24 cellular contexts compared by ENCODE assay signal in the genomic region with DNA sequence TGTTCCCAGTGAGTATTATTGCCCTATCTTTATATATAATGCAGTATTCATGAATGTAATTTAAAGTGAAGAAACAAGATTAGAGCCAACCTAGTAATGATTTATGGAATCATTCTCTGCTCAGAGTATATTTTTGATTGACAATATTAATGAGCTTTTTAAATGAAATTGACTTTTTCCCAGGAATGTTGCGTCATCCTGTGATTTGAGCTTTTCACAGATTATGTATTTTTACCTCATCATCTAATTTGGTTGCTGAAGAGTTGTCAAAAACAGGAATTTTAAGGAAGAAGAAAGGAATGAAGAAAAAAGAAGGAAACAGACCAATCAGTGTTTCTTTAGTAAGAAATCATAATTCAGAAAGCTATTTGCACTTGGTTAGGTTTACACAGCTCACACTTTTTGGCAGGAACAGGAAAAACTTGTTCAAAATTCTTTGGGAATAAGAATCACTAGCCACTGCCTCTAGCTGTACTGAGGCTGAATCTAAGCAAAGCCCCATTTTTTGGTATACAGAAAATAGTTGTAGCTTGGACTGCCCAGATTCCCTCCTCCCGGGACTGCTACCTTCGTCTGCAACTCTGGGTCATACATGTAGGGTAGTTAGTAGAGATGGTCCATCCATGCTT.
"Had no signal": no experiment of that assay in that cellular context is flagged by ENCODE, and none has a peak within 500 bp of the region (broad histone marks: within the 10 kb centered on the region; RNA-seq: fewer than 3 reads in every experiment).

No MANE protein-coding gene starts in this region.

- H3K9me3 ChIP-seq: esophagus muscularis mucosa, gastroesophageal sphincter, psoas muscle, sigmoid colon, stomach, thoracic aorta, transverse colon had no signal

- H3K4me3 ChIP-seq: coronary artery, esophagus muscularis mucosa, gastroesophageal sphincter, psoas muscle, sigmoid colon, skin epidermis, stomach, thoracic aorta, transverse colon had no signal

- FAIRE-seq: urothelium cell line had no signal

- DNase-seq: effector CD4-positive, alpha-beta T cell; glutamatergic neuron; islet precursor cell; mammary epithelial cell; naive thymus-derived CD4-positive, alpha-beta T cell; nephron progenitor cell; psoas muscle; retina; sigmoid colon; stimulated activated CD4-positive, alpha-beta T cell treated with anti-CD3 and anti-CD28 coated beads, Interleukin-2, amount 100 ng/mL, for 24 hours; stimulated activated CD4-positive, alpha-beta T cell treated with anti-CD3 and anti-CD28 coated beads, Interleukin-4, amount 100 ng/mL, for 4 hours; stimulated activated naive CD4-positive, alpha-beta T cell; stomach; substantia nigra; transverse colon had no signal

- H3K79me2 ChIP-seq: parathyroid adenoma had no signal

- H3K4me3 Mint-ChIP-seq: naive thymus-derived CD4-positive, alpha-beta T cell; nephron progenitor cell had no signal

- H3K9me3 Mint-ChIP-seq: naive thymus-derived CD4-positive, alpha-beta T cell had no signal

- H3K4me1 ChIP-seq: parathyroid adenoma, stomach, transverse colon had no signal

- H2AFZ ChIP-seq: parathyroid adenoma had no signal

- H3K27me3 Mint-ChIP-seq: naive thymus-derived CD4-positive, alpha-beta T cell had no signal

- H3K27ac ChIP-seq: coronary artery, epithelial cell of prostate, esophagus muscularis mucosa, gastroesophageal sphincter, parathyroid adenoma, psoas muscle, sigmoid colon, skin epidermis, stomach, thoracic aorta, transverse colon had no signal

- ATAC-seq: gastroesophageal sphincter; left lobe of liver; naive thymus-derived CD4-positive, alpha-beta T cell; psoas muscle had no signal

- H3K27ac Mint-ChIP-seq: nephron progenitor cell had no signal

- H3K4me1 Mint-ChIP-seq: nephron progenitor cell had no signal

- H3K9ac ChIP-seq: parathyroid adenoma had no signal

- H3K27me3 ChIP-seq: esophagus muscularis mucosa, gastroesophageal sphincter, sigmoid colon, stomach, transverse colon had no signal
